Comparison of ENCODE assay signal across 1 cellular context in genomic region chr6:31079656-31080261, GRCh38.
TF ChIP-seq lines count a peak whose summit lies in the region.

No MANE protein-coding gene starts in this region.

TF ChIP-seq in HepG2, 621 proteins besides CTCF, POLR2A, EP300 and RAD21 (continues in another document):
- 0 out of 2 replicates have a peak, but pooled peaks have one; percentile 31 for TF ChIP-seq AHR (CRISPR knock-in tag; IDR thresholded peaks at IDR 0.05)
- no peak for TF ChIP-seq SP4 (CRISPR knock-in tag; IDR thresholded peaks at IDR 0.05)
- no peak for TF ChIP-seq MTERF4 (CRISPR knock-in tag; IDR thresholded peaks at IDR 0.05)
- TF ChIP-seq SOX13 (IDR thresholded peaks at IDR 0.05), result no peak
- TF ChIP-seq SOX13 (CRISPR knock-in tag; conservative IDR thresholded peaks at IDR 0.05 in 1 of 2, IDR thresholded peaks at IDR 0.05 in 1 of 2), result 0 out of 4 replicates have a peak, but pooled peaks of 1 of the 2 experiments have one; percentile 11
- no peak for TF ChIP-seq ZMAT5 (CRISPR knock-in tag; IDR thresholded peaks at IDR 0.05; ENCODE audit: borderline replicate concordance, low read depth)
- TF ChIP-seq ZNF776 (CRISPR knock-in tag; IDR thresholded peaks at IDR 0.05), result no peak
- no peak for TF ChIP-seq ATF3 (CRISPR knock-in tag; IDR thresholded peaks at IDR 0.05)
- no peak for TF ChIP-seq DPF2 (CRISPR knock-in tag; IDR thresholded peaks at IDR 0.05; ENCODE audit: borderline replicate concordance, low read depth)
- no peak for TF ChIP-seq ZKSCAN8 (CRISPR knock-in tag; IDR thresholded peaks at IDR 0.05; ENCODE audit: borderline replicate concordance)
- TF ChIP-seq TARDBP (CRISPR knock-in tag; IDR thresholded peaks at IDR 0.05), result no peak
- 0 out of 2 replicates have a peak, but pooled peaks have one; percentile 41 for TF ChIP-seq ZNF33B (CRISPR knock-in tag; IDR thresholded peaks at IDR 0.05)
- no peak for TF ChIP-seq TRAFD1 (CRISPR knock-in tag; IDR thresholded peaks at IDR 0.05; ENCODE audit: borderline replicate concordance)
- peak; percentile 81 for TF ChIP-seq SMC3 (IDR thresholded peaks at IDR 0.05; ENCODE audit: low read length)
- no peak for TF ChIP-seq MAF1 (CRISPR knock-in tag; IDR thresholded peaks at IDR 0.05; ENCODE audit: borderline replicate concordance)
- peak; percentile 17; the same call in 1 of the 2 replicates for TF ChIP-seq ZFP91 (CRISPR knock-in tag; IDR thresholded peaks at IDR 0.05; ENCODE audit: borderline replicate concordance)
- no peak for TF ChIP-seq HCFC1 (IDR thresholded peaks at IDR 0.05; ENCODE audit: low read depth, low read length)
- TF ChIP-seq GABPB1 (CRISPR knock-in tag; IDR thresholded peaks at IDR 0.05), result peak; percentile 28; the same call in 1 of the 2 replicates
- no peak for TF ChIP-seq ZFYVE20 (CRISPR knock-in tag; IDR thresholded peaks at IDR 0.05; ENCODE audit: borderline replicate concordance, low read depth)
- no peak for TF ChIP-seq RBFOX2 (IDR thresholded peaks at IDR 0.05; ENCODE audit: low read depth, low read length)
- TF ChIP-seq ZNF350 (CRISPR knock-in tag; IDR thresholded peaks at IDR 0.05; ENCODE audit: borderline replicate concordance, low read depth), result 0 out of 2 replicates have a peak, but pooled peaks have one; percentile 14
- TF ChIP-seq ONECUT2 (CRISPR knock-in tag; IDR thresholded peaks at IDR 0.05), result no peak
- no peak for TF ChIP-seq GFI1 (CRISPR knock-in tag; IDR thresholded peaks at IDR 0.05; ENCODE audit: borderline replicate concordance)
- TF ChIP-seq ZNF124 (CRISPR knock-in tag; IDR thresholded peaks at IDR 0.05), result no peak
- TF ChIP-seq, protein P1, sequence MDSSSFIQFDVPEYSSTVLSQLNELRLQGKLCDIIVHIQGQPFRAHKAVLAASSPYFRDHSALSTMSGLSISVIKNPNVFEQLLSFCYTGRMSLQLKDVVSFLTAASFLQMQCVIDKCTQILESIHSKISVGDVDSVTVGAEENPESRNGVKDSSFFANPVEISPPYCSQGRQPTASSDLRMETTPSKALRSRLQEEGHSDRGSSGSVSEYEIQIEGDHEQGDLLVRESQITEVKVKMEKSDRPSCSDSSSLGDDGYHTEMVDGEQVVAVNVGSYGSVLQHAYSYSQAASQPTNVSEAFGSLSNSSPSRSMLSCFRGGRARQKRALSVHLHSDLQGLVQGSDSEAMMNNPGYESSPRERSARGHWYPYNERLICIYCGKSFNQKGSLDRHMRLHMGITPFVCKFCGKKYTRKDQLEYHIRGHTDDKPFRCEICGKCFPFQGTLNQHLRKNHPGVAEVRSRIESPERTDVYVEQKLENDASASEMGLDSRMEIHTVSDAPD (CRISPR knock-in tag; IDR thresholded peaks at IDR 0.05), result no peak
- no peak for TF ChIP-seq DRAP1 (CRISPR knock-in tag; IDR thresholded peaks at IDR 0.05)
- 0 out of 2 replicates have a peak, but pooled peaks have one; percentile 23 for TF ChIP-seq ELF3 (CRISPR knock-in tag; IDR thresholded peaks at IDR 0.05)
- TF ChIP-seq ZNF274 (CRISPR knock-in tag; IDR thresholded peaks at IDR 0.05), result 0 out of 2 replicates have a peak, but pooled peaks have one; percentile 31
- peak; percentile 38 for TF ChIP-seq ZNF883 (CRISPR knock-in tag; IDR thresholded peaks at IDR 0.05; ENCODE audit: not compliant biosample characterization)
- TF ChIP-seq, protein P2, sequence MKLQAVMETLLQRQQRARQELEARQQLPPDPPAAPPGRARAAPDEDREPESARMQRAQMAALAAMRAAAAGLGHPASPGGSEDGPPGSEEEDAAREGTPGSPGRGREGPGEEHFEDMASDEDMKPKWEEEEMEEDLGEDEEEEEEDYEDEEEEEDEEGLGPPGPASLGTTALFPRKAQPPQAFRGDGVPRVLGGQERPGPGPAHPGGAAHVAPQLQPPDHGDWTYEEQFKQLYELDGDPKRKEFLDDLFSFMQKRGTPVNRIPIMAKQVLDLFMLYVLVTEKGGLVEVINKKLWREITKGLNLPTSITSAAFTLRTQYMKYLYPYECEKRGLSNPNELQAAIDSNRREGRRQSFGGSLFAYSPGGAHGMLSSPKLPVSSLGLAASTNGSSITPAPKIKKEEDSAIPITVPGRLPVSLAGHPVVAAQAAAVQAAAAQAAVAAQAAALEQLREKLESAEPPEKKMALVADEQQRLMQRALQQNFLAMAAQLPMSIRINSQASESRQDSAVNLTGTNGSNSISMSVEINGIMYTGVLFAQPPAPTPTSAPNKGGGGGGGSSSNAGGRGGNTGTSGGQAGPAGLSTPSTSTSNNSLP (IDR thresholded peaks at IDR 0.05; ENCODE audit: low read depth, low read length), result 0 out of 2 replicates have a peak, but pooled peaks have one; percentile 24
- 0 out of 2 replicates have a peak, but pooled peaks have one; percentile 26 for TF ChIP-seq HBP1 (CRISPR knock-in tag; IDR thresholded peaks at IDR 0.05; ENCODE audit: low read depth)
- TF ChIP-seq, protein P3, sequence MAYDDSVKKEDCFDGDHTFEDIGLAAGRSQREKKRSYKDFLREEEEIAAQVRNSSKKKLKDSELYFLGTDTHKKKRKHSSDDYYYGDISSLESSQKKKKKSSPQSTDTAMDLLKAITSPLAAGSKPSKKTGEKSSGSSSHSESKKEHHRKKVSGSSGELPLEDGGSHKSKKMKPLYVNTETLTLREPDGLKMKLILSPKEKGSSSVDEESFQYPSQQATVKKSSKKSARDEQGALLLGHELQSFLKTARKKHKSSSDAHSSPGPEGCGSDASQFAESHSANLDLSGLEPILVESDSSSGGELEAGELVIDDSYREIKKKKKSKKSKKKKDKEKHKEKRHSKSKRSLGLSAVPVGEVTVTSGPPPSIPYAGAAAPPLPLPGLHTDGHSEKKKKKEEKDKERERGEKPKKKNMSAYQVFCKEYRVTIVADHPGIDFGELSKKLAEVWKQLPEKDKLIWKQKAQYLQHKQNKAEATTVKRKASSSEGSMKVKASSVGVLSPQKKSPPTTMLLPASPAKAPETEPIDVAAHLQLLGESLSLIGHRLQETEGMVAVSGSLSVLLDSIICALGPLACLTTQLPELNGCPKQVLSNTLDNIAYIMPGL (CRISPR knock-in tag; IDR thresholded peaks at IDR 0.05; ENCODE audit: borderline replicate concordance in 1 of 2, low read depth in 1 of 2), result peak; percentile 38 to 45; a peak in 1 of 4 replicates
- peak; percentile 50 for TF ChIP-seq XRCC5 (optimal IDR thresholded peaks at IDR 0.05; ENCODE audit: low read length)
- TF ChIP-seq ZNF749 (CRISPR knock-in tag; IDR thresholded peaks at IDR 0.05; ENCODE audit: borderline replicate concordance), result no peak
- no peak for TF ChIP-seq ZNF614 (CRISPR knock-in tag; IDR thresholded peaks at IDR 0.05; ENCODE audit: borderline replicate concordance)
- no peak for TF ChIP-seq SRF (IDR thresholded peaks at IDR 0.05; ENCODE audit: low read depth, low read length)
- TF ChIP-seq ZNF136 (CRISPR knock-in tag; IDR thresholded peaks at IDR 0.05; ENCODE audit: low read depth), result 0 out of 2 replicates have a peak, but pooled peaks have one; percentile 30
- TF ChIP-seq ELF4 (CRISPR knock-in tag; IDR thresholded peaks at IDR 0.05; ENCODE audit: borderline replicate concordance), result no peak
- TF ChIP-seq, protein P4, sequence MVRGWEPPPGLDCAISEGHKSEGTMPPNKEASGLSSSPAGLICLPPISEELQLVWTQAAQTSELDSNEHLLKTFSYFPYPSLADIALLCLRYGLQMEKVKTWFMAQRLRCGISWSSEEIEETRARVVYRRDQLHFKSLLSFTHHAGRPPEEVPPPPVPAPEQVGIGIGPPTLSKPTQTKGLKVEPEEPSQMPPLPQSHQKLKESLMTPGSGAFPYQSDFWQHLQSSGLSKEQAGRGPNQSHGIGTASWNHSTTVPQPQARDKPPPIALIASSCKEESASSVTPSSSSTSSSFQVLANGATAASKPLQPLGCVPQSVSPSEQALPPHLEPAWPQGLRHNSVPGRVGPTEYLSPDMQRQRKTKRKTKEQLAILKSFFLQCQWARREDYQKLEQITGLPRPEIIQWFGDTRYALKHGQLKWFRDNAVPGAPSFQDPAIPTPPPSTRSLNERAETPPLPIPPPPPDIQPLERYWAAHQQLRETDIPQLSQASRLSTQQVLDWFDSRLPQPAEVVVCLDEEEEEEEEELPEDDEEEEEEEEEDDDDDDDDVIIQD (CRISPR knock-in tag; IDR thresholded peaks at IDR 0.05; ENCODE audit: low read depth), result no peak
- no peak for TF ChIP-seq ZBTB39 (CRISPR knock-in tag; IDR thresholded peaks at IDR 0.05)
- TF ChIP-seq, protein P5, sequence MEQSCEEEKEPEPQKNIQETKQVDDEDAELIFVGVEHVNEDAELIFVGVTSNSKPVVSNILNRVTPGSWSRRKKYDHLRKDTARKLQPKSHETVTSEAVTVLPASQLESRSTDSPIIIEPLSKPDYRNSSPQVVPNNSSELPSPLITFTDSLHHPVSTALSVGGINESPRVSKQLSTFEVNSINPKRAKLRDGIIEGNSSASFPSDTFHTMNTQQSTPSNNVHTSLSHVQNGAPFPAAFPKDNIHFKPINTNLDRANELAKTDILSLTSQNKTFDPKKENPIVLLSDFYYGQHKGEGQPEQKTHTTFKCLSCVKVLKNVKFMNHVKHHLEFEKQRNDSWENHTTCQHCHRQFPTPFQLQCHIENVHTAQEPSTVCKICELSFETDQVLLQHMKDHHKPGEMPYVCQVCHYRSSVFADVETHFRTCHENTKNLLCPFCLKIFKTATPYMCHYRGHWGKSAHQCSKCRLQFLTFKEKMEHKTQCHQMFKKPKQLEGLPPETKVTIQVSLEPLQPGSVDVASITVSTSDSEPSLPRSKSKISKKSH (CRISPR knock-in tag; IDR thresholded peaks at IDR 0.05; ENCODE audit: borderline replicate concordance), result 0 out of 2 replicates have a peak, but pooled peaks have one; percentile 26
